ENCODE assay signal across 16 cellular contexts in the genomic region with DNA sequence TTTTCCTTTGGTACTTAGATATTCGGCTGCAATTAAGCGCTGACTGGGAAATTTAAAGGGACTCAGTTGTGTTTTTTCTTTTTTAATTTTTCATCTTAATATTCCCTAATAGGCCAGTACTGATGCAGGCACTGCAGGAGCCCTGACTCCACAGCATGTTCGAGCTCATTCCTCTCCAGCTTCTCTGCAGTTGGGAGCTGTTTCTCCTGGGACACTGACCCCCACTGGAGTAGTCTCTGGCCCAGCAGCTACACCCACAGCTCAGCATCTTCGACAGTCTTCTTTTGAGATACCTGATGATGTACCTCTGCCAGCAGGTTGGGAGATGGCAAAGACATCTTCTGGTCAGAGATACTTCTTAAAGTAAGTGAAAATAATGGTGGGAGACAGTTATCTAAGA. TPM values are rescaled to one million over a fixed set of nuclear protein-coding genes. Genes with fewer than 3 reads are reported as not detected.
A peak's percentile ranks its signal among the peaks of the same experiment; 100 is the strongest.
DNase-seq lines count a peak whose midpoint lies in the region; ATAC-seq and TF ChIP-seq lines count a peak whose summit lies in the region.
"Had no signal": no experiment of that assay in that cellular context is flagged by ENCODE, and none has a peak within 500 bp of the region (broad histone marks: within the 10 kb centered on the region; RNA-seq: fewer than 3 reads in every experiment).

No MANE protein-coding gene starts in this region.

- peaks cover 3% of the 10 kb centered on the region for H3K36me3 ChIP-seq in cardiac muscle cell
- H3K36me3 ChIP-seq in left ventricle myocardium inferior = peaks cover 10% of the 10 kb centered on the region
- peaks cover 10% of the 10 kb centered on the region for H3K36me3 ChIP-seq in upper lobe of right lung

- DNase-seq in cardiac muscle cell (ENCODE audit: low read depth in 1 of 2, low spot score in 1 of 2) (no peak), left ventricle myocardium inferior (no peak), coronary artery (ENCODE audit: low spot score) (no peak), myocyte (ENCODE audit: low read depth) (peak; percentile 12), upper lobe of right lung (no peak), putamen (ENCODE audit: low spot score) (no peak), RPMI8226 (no peak), T-helper 1 cell (no peak)
- DNase-seq: 8988T; activated CD4-positive, alpha-beta T cell treated with anti-CD3 and anti-CD28 coated beads, Interleukin-2, amount 50 U/mL, for 48 hours; activated effector memory CD4-positive, alpha-beta T cell treated with anti-CD3 and anti-CD28 coated beads, Interleukin-2, amount 50 U/mL, for 16 hours; esophagus squamous epithelium; NCI-H1417 treated with DMSO at 0.1 percent for 48 hours; NCI-H510A treated with DMSO at 0.1 percent for 48 hours; T1000 had no signal

- TF ChIP-seq CTCF in cardiac muscle cell (IDR thresholded peaks at IDR 0.05; ENCODE audit: low read depth, low read length) (no peak), left ventricle myocardium inferior (IDR thresholded peaks at IDR 0.05; ENCODE audit: borderline replicate concordance) (no peak), coronary artery (IDR thresholded peaks at IDR 0.05) (no peak), upper lobe of right lung (IDR thresholded peaks at IDR 0.05) (no peak)

- H3K27me3 ChIP-seq in cardiac muscle cell (no peaks in the 10 kb centered on the region), left ventricle myocardium inferior (ENCODE audit: low read depth) (no peaks in the 10 kb centered on the region), upper lobe of right lung (peaks cover 4% of the 10 kb centered on the region)

- H3K4me1 ChIP-seq in cardiac muscle cell (ENCODE audit: low read depth) (peaks cover 60% of the 10 kb centered on the region), left ventricle myocardium inferior (peaks cover 88% of the 10 kb centered on the region), upper lobe of right lung (peaks cover 35% of the 10 kb centered on the region)

- intact Hi-C loops in left ventricle myocardium inferior (cut with micrococcal nuclease) = no loop called here
- intact Hi-C loops in upper lobe of right lung (cut with DNase I) = no loop called here

- peak overlapping the region; percentile 98 for H3K27ac ChIP-seq in cardiac muscle cell
- H3K27ac ChIP-seq in left ventricle myocardium inferior (replicated peaks) = no peak overlapping the region
- peak overlapping the region in 1 of 2 donors; percentile 99 for H3K27ac ChIP-seq in coronary artery
- H3K27ac ChIP-seq in upper lobe of right lung = peak overlapping the region; percentile 88

- ATAC-seq in upper lobe of right lung = no peak
- ATAC-seq: K562 had no signal

- H3K9me3 ChIP-seq in cardiac muscle cell (ENCODE audit: low read depth) (no peaks in the 10 kb centered on the region), left ventricle myocardium inferior (replicated peaks) (no peaks in the 10 kb centered on the region), upper lobe of right lung (no peaks in the 10 kb centered on the region)
- H3K9me3 ChIP-seq: esophagus squamous epithelium had no signal

- H3K4me3 ChIP-seq in cardiac muscle cell (peak overlapping the region; percentile 98), left ventricle myocardium inferior (no peak overlapping the region), coronary artery (peak overlapping the region; percentile 44), upper lobe of right lung (peak overlapping the region; percentile 80)
- H3K4me3 ChIP-seq: K562 had no signal

RNA-seq across cellular contexts. Expression of a gene that starts 3.8 kb away (rescaled TPM):
- 264 and 277 TPM in 2 replicates for total RNA-seq in cardiac muscle cell
- 40.8 and 48.4 TPM in 2 replicates for polyA plus RNA-seq in cardiac muscle cell
- total RNA-seq in left ventricle myocardium inferior = 67.9 TPM
- total RNA-seq in myocyte = 68.5 and 69.1 TPM in 2 replicates
- polyA plus RNA-seq in myocyte (2012) = 59.3 TPM
- total RNA-seq in upper lobe of right lung = 127 TPM
- polyA plus RNA-seq: K562 had no signal
